25 cellular contexts compared by ENCODE assay signal in genomic region chr11:6488342-6488741, GRCh38. TPM values are rescaled to one million over a fixed set of nuclear protein-coding genes. Genes with fewer than 3 reads are reported as not detected.
"Had no signal": no experiment of that assay in that cellular context is flagged by ENCODE, and none has a peak within 500 bp of the region (broad histone marks: within the 10 kb centered on the region; RNA-seq: fewer than 3 reads in every experiment).

No MANE protein-coding gene starts in this region.

- ATAC-seq: activated T-cell treated with anti-CD3 and anti-CD28 coated beads, Interleukin-2, amount 50 U/mL, for 72 hours; lower lobe of right lung; stimulated activated naive CD8-positive, alpha-beta T cell treated with anti-CD3 and anti-CD28 coated beads, Interleukin-15, amount 100 ng/mL, for 72 hours had no signal

- DNase-seq: activated CD4-positive, alpha-beta T cell treated with anti-CD3 and anti-CD28 coated beads, Interleukin-2, amount 50 U/mL, for 4 hours; activated CD8-positive, alpha-beta memory T cell treated with anti-CD3 and anti-CD28 coated beads, Interleukin-2, amount 50 U/mL, for 48 hours; activated effector memory CD4-positive, alpha-beta T cell treated with Interleukin-2 at 50 U/mL for 16 hours; activated naive CD4-positive, alpha-beta T cell treated with anti-CD3 and anti-CD28 coated beads, Interleukin-2, amount 10 ng/mL, durations not matched to agents 7 days and 5 days; activated T-cell treated with anti-CD3 and anti-CD28 coated beads, Interleukin-2, amount 50 U/mL, for 72 hours; aorta; caudate nucleus; dermis blood vessel endothelial cell; effector CD8-positive, alpha-beta T cell; erythroblast; foreskin fibroblast; kidney; lower lobe of right lung; natural killer cell; retina; sigmoid colon; stimulated activated CD4-positive, alpha-beta T cell treated with anti-CD3 and anti-CD28 coated beads, Interleukin-4, amount 100 ng/mL, for 1 hour; stimulated activated naive CD8-positive, alpha-beta T cell treated with anti-CD3 and anti-CD28 coated beads, Interleukin-15, amount 100 ng/mL, for 72 hours had no signal

- H3K27ac Mint-ChIP-seq: activated naive CD4-positive, alpha-beta T cell treated with anti-CD3 and anti-CD28 coated beads, Interleukin-2, amount 10 ng/mL, durations not matched to agents 7 days and 5 days; activated T-cell treated with anti-CD3 and anti-CD28 coated beads, Interleukin-2, amount 50 U/mL, for 72 hours; progenitor cell of endocrine pancreas; stimulated activated naive CD8-positive, alpha-beta T cell treated with anti-CD3 and anti-CD28 coated beads, Interleukin-15, amount 100 ng/mL, for 72 hours; T-helper 2 cell treated with Interferon-gamma antibody and Interleukin-4, amounts not matched to agents 5 μg/mL and 100 μg/mL, for 36 hours had no signal

- H3K4me1 ChIP-seq: lower lobe of right lung had no signal

- H3K27me3 Mint-ChIP-seq: activated naive CD4-positive, alpha-beta T cell treated with anti-CD3 and anti-CD28 coated beads, Interleukin-2, amount 10 ng/mL, durations not matched to agents 7 days and 5 days; brain; progenitor cell of endocrine pancreas; stimulated activated naive CD8-positive, alpha-beta T cell treated with anti-CD3 and anti-CD28 coated beads, Interleukin-15, amount 100 ng/mL, for 72 hours had no signal

- FAIRE-seq: kidney, urothelium cell line had no signal

- H3K4me3 Mint-ChIP-seq: activated naive CD4-positive, alpha-beta T cell treated with anti-CD3 and anti-CD28 coated beads, Interleukin-2, amount 10 ng/mL, durations not matched to agents 7 days and 5 days; activated T-cell treated with anti-CD3 and anti-CD28 coated beads, Interleukin-2, amount 50 U/mL, for 72 hours; brain; natural killer cell; stimulated activated naive CD8-positive, alpha-beta T cell treated with anti-CD3 and anti-CD28 coated beads, Interleukin-15, amount 100 ng/mL, for 72 hours; T-helper 2 cell treated with Interferon-gamma antibody and Interleukin-4, amounts not matched to agents 5 μg/mL and 100 μg/mL, for 36 hours had no signal

- H3K4me3 ChIP-seq: lower lobe of right lung, sigmoid colon, smooth muscle cell, tibial nerve had no signal

- H3K4me2 ChIP-seq: smooth muscle cell had no signal

- H3K36me3 Mint-ChIP-seq: natural killer cell had no signal

- H3K27ac ChIP-seq: lower lobe of right lung, sigmoid colon, tibial nerve had no signal

- H3K9me3 Mint-ChIP-seq: activated naive CD4-positive, alpha-beta T cell treated with anti-CD3 and anti-CD28 coated beads, Interleukin-2, amount 10 ng/mL, durations not matched to agents 7 days and 5 days; activated T-cell treated with anti-CD3 and anti-CD28 coated beads, Interleukin-2, amount 50 U/mL, for 72 hours; brain; natural killer cell; stimulated activated naive CD8-positive, alpha-beta T cell treated with anti-CD3 and anti-CD28 coated beads, Interleukin-15, amount 100 ng/mL, for 72 hours; T-helper 2 cell treated with Interferon-gamma antibody and Interleukin-4, amounts not matched to agents 5 μg/mL and 100 μg/mL, for 36 hours had no signal

- H3K9me3 ChIP-seq: lower lobe of right lung, sigmoid colon, tibial nerve had no signal

- H3K27me3 ChIP-seq: sigmoid colon, tibial nerve had no signal

RNA-seq across cellular contexts. Expression of gene HPX, which starts 47.6 kb away (rescaled TPM):
- total RNA-seq: activated CD8-positive, alpha-beta memory T cell treated with anti-CD3 and anti-CD28 coated beads for 36 hours had no signal
